ENCODE assay signal across 9 cellular contexts in genomic region chr5:151196556-151197290, GRCh38. TPM values are rescaled to one million over a fixed set of nuclear protein-coding genes. Genes with fewer than 3 reads are reported as not detected.
DNase-seq lines count a peak whose midpoint lies in the region; ATAC-seq and TF ChIP-seq lines count a peak whose summit lies in the region.
"Had no signal": no experiment of that assay in that cellular context is flagged by ENCODE, and none has a peak within 500 bp of the region (broad histone marks: within the 10 kb centered on the region; RNA-seq: fewer than 3 reads in every experiment).

No MANE protein-coding gene starts in this region.

- H3K9ac ChIP-seq in BLaER1 treated with 17β-estradiol and CSF1 and Interleukin-3, amounts not matched to agents 10 nM and 100 nM: peak overlapping the region in 1 of 11 experiments; percentile 53; a peak in 1 of 22 replicates

- WGBS in adrenal gland, 4 donors: 48 to 61% (median 57%) methylated on average over 5 of the region's 5 CpGs

- intact Hi-C loops in adrenal gland (cut with DNase I): no loop called here

- TF ChIP-seq CTCF in adrenal gland (IDR thresholded peaks at IDR 0.05) (no peak), GM13976 (IDR thresholded peaks at IDR 0.05; ENCODE audit: borderline replicate concordance, control extremely low read depth, extremely low read depth, insufficient read depth, missing control alignments) (no peak)

- peak overlapping the region; percentile 28 to 53 (median 39); a peak in 21 of 22 replicates for H3K4me2 ChIP-seq in BLaER1 treated with 17β-estradiol and CSF1 and Interleukin-3, amounts not matched to agents 10 nM and 100 nM

- H3K36me3 ChIP-seq in BLaER1 treated with 17β-estradiol and CSF1 and Interleukin-3, amounts not matched to agents 10 nM and 100 nM: peaks cover 89 to 100% (median 98%) of the 10 kb centered on the region in 11 experiments
- peaks cover 0 to 22% of the 10 kb centered on the region in 2 donors for H3K36me3 ChIP-seq in adrenal gland (replicated peaks in 1 of 2)

- H3K4me3 ChIP-seq in BLaER1 treated with 17β-estradiol and CSF1 and Interleukin-3, amounts not matched to agents 10 nM and 100 nM: no peak overlapping the region
- no peak overlapping the region for H3K4me3 ChIP-seq in adrenal gland
- H3K4me3 ChIP-seq: skin epidermis had no signal

- TF ChIP-seq POLR2A in adrenal gland (IDR thresholded peaks at IDR 0.05): no peak

- DNase-seq in adrenal gland (peak; percentile 44 to 82 (median 68)), T1000 (lab: John Stamatoyannopoulos, UW) (no peak), GM13976 (ENCODE audit: low spot score) (no peak), cerebellum (ENCODE audit: low spot score) (no peak), activated gamma-delta T cell treated with Interleukin-2 at 50 U/mL for 16 hours (no peak)

- H3K27me3 ChIP-seq in BLaER1 treated with 17β-estradiol and CSF1 and Interleukin-3, amounts not matched to agents 10 nM and 100 nM: no peaks in the 10 kb centered on the region
- no peaks in the 10 kb centered on the region for H3K27me3 ChIP-seq in adrenal gland

- H3K27ac ChIP-seq in BLaER1 treated with 17β-estradiol and CSF1 and Interleukin-3, amounts not matched to agents 10 nM and 100 nM: peak overlapping the region in 8 of 11 experiments; percentile 19 to 73 (median 54); a peak in 14 of 22 replicates
- H3K27ac ChIP-seq in adrenal gland: peak overlapping the region in 3 of 5 donors; percentile 69 to 86 (median 72)

- peaks cover 0 to 7% (median 0%) of the 10 kb centered on the region in 11 experiments; a peak in 1 of 22 replicates for H4K20me1 ChIP-seq in BLaER1 treated with 17β-estradiol and CSF1 and Interleukin-3, amounts not matched to agents 10 nM and 100 nM

- H3K9me3 ChIP-seq in BLaER1 treated with 17β-estradiol and CSF1 and Interleukin-3, amounts not matched to agents 10 nM and 100 nM (replicated peaks in 1 of 11): peaks cover 18 to 51% (median 29%) of the 10 kb centered on the region in 11 experiments
- H3K9me3 ChIP-seq in adrenal gland (replicated peaks in 1 of 3): no peaks in the 10 kb centered on the region

- ATAC-seq in GM19351 (IDR thresholded peaks at IDR 0.05; ENCODE audit: unreplicated experiment) (peak; percentile 95), HG03139 (IDR thresholded peaks at IDR 0.05; ENCODE audit: unreplicated experiment) (peak; percentile 93)

- in situ Hi-C loops in GM13976 (cut with MboI; ENCODE audit: low sequenced_read_pairs, unreplicated experiment): no loop called here

- peaks cover 25 to 37% (median 32%) of the 10 kb centered on the region in 10 experiments for H3K4me1 ChIP-seq in BLaER1 treated with 17β-estradiol and CSF1 and Interleukin-3, amounts not matched to agents 10 nM and 100 nM
- peaks cover 16 to 17% of the 10 kb centered on the region in 2 donors for H3K4me1 ChIP-seq in adrenal gland (replicated peaks in 1 of 2)

RNA-seq across cellular contexts. Expression of gene CCDC69, which starts 27.2 kb away (rescaled TPM):
- total RNA-seq in adrenal gland: 100 to 1,000 TPM; 123 to 241 (median 177) TPM
- 100 to 1,000 TPM in 2 of 3 donors, 10 to 100 TPM in 1; 76.1 to 176 (median 148) TPM for polyA plus RNA-seq in adrenal gland
- 0.36 TPM for total RNA-seq in cerebellum

RNA-seq across cellular contexts. Expression of gene ANXA6, which starts 39.1 kb away (rescaled TPM):
- 100 to 1,000 TPM; 144 to 382 (median 278) TPM for total RNA-seq in adrenal gland
- 100 to 1,000 TPM; 115 to 176 (median 139) TPM for polyA plus RNA-seq in adrenal gland
- 80.7 TPM for total RNA-seq in cerebellum

RNA-seq across cellular contexts. Expression of gene GM2A, which starts 56.3 kb away (rescaled TPM):
- total RNA-seq in adrenal gland: 10 to 100 TPM; 45.0 to 79.8 (median 53.9) TPM
- polyA plus RNA-seq in adrenal gland: 10 to 100 TPM; 15.5 to 62.9 (median 21.4) TPM
- 13.5 TPM for total RNA-seq in cerebellum

Comparison
In these comparisons a context has a peak if more than half of its experiments do, and no peak if none do; other contexts are left out.
1. DNase-seq: peak in adrenal gland (7 of 7); none in T1000 (single experiment), GM13976 (single experiment), cerebellum (single experiment) and activated gamma-delta T cell treated with Interleukin-2 at 50 U/mL for 16 hours (single experiment).
2. RNA of gene CCDC69, which starts 27.2 kb away (total RNA-seq): 123 to 241 TPM in adrenal gland; 0.36 TPM in cerebellum (single experiment); every median in the first group is over 10 times any median in the second.